1 cellular context compared by ENCODE assay signal in genomic region chr3:23915537-23916108, GRCh38.
TF ChIP-seq lines count a peak whose summit lies in the region.

No MANE protein-coding gene starts in this region.

TF ChIP-seq in HepG2, 621 proteins besides CTCF, POLR2A, EP300 and RAD21 (continues in another document):
- TF ChIP-seq PCBP1 (IDR thresholded peaks at IDR 0.05; ENCODE audit: borderline replicate concordance, low read depth, low read length), result no peak
- no peak for TF ChIP-seq HNRNPK (IDR thresholded peaks at IDR 0.05; ENCODE audit: low read depth, low read length, poor library complexity, severe bottlenecking)
- TF ChIP-seq ZSCAN21 (CRISPR knock-in tag; IDR thresholded peaks at IDR 0.05; ENCODE audit: borderline replicate concordance), result no peak
- TF ChIP-seq ARID2 (CRISPR knock-in tag; IDR thresholded peaks at IDR 0.05; ENCODE audit: borderline replicate concordance), result no peak
- TF ChIP-seq TEAD3 (CRISPR knock-in tag; optimal IDR thresholded peaks at IDR 0.05; ENCODE audit: borderline replicate concordance), result no peak
- TF ChIP-seq ATF2 (CRISPR knock-in tag; IDR thresholded peaks at IDR 0.05), result no peak
- no peak for TF ChIP-seq DMTF1 (CRISPR knock-in tag; IDR thresholded peaks at IDR 0.05)
- no peak for TF ChIP-seq ZSCAN31 (CRISPR knock-in tag; IDR thresholded peaks at IDR 0.05; ENCODE audit: low read depth)
- no peak for TF ChIP-seq RCOR2 (CRISPR knock-in tag; IDR thresholded peaks at IDR 0.05)
- no peak for TF ChIP-seq KAT2B (IDR thresholded peaks at IDR 0.05; ENCODE audit: borderline replicate concordance, low read depth, low read length)
- no peak for TF ChIP-seq ZSCAN9 (CRISPR knock-in tag; IDR thresholded peaks at IDR 0.05; ENCODE audit: borderline replicate concordance)
- no peak for TF ChIP-seq ZNF333 (CRISPR knock-in tag; IDR thresholded peaks at IDR 0.05; ENCODE audit: borderline replicate concordance)
- peak; percentile 95 for TF ChIP-seq ZBTB21 (CRISPR knock-in tag; IDR thresholded peaks at IDR 0.05)
- no peak for TF ChIP-seq ZFP36L1 (CRISPR knock-in tag; IDR thresholded peaks at IDR 0.05)
- peak; percentile 87 for TF ChIP-seq HOXA3 (CRISPR knock-in tag; IDR thresholded peaks at IDR 0.05)
- no peak for TF ChIP-seq MAZ (IDR thresholded peaks at IDR 0.05; ENCODE audit: borderline replicate concordance, low read depth, low read length)
- TF ChIP-seq MAZ (CRISPR knock-in tag; IDR thresholded peaks at IDR 0.05; ENCODE audit: low read depth), result no peak
- TF ChIP-seq ZNF564 (CRISPR knock-in tag; IDR thresholded peaks at IDR 0.05), result no peak
- TF ChIP-seq FOSL2 (CRISPR knock-in tag; IDR thresholded peaks at IDR 0.05), result no peak
- TF ChIP-seq ZNF264 (CRISPR knock-in tag; IDR thresholded peaks at IDR 0.05), result no peak
- no peak for TF ChIP-seq ZFP90 (CRISPR knock-in tag; IDR thresholded peaks at IDR 0.05; ENCODE audit: borderline replicate concordance)
- TF ChIP-seq MNT (IDR thresholded peaks at IDR 0.05), result no peak
- no peak for TF ChIP-seq ZNF451 (CRISPR knock-in tag; IDR thresholded peaks at IDR 0.05)
- TF ChIP-seq BATF2 (CRISPR knock-in tag; IDR thresholded peaks at IDR 0.05), result no peak
- no peak for TF ChIP-seq RXRB (CRISPR knock-in tag; IDR thresholded peaks at IDR 0.05; ENCODE audit: borderline replicate concordance)
- TF ChIP-seq ZNF556 (CRISPR knock-in tag; IDR thresholded peaks at IDR 0.05; ENCODE audit: borderline replicate concordance), result no peak
- no peak for TF ChIP-seq ETV6 (CRISPR knock-in tag; conservative IDR thresholded peaks at IDR 0.05)
- no peak for TF ChIP-seq PCBP2 (optimal IDR thresholded peaks at IDR 0.05; ENCODE audit: low read depth, low read length, poor library complexity, severe bottlenecking)
- TF ChIP-seq MTF1 (CRISPR knock-in tag; IDR thresholded peaks at IDR 0.05), result no peak
- TF ChIP-seq ZNF792 (CRISPR knock-in tag; IDR thresholded peaks at IDR 0.05), result no peak
- TF ChIP-seq ZNF460 (CRISPR knock-in tag; IDR thresholded peaks at IDR 0.05; ENCODE audit: borderline replicate concordance), result no peak
- 0 out of 2 replicates have a peak, but pooled peaks have one; percentile 17 for TF ChIP-seq ATF7 (IDR thresholded peaks at IDR 0.05)
- TF ChIP-seq ATF7 (CRISPR knock-in tag; IDR thresholded peaks at IDR 0.05), result no peak
- no peak for TF ChIP-seq IRF2 (CRISPR knock-in tag; IDR thresholded peaks at IDR 0.05)
- TF ChIP-seq ZNF546 (CRISPR knock-in tag; conservative IDR thresholded peaks at IDR 0.05), result no peak
- no peak for TF ChIP-seq GABPA (IDR thresholded peaks at IDR 0.05; ENCODE audit: low read depth, low read length)
- TF ChIP-seq GABPA (CRISPR knock-in tag; IDR thresholded peaks at IDR 0.05; ENCODE audit: low read depth), result peak; percentile 67; the same call in 1 of the 2 replicates
- no peak for TF ChIP-seq ZNF740 (CRISPR knock-in tag; IDR thresholded peaks at IDR 0.05)
- no peak for TF ChIP-seq KLF12 (CRISPR knock-in tag; IDR thresholded peaks at IDR 0.05; ENCODE audit: borderline replicate concordance)
- TF ChIP-seq GPBP1L1 (CRISPR knock-in tag; IDR thresholded peaks at IDR 0.05), result no peak
- no peak for TF ChIP-seq ZBTB34 (CRISPR knock-in tag; IDR thresholded peaks at IDR 0.05)
- TF ChIP-seq ZHX2 (IDR thresholded peaks at IDR 0.05; ENCODE audit: low read depth), result peak; percentile 69; the same call in 1 of the 2 replicates
- TF ChIP-seq ZHX2 (CRISPR knock-in tag; IDR thresholded peaks at IDR 0.05; ENCODE audit: borderline replicate concordance), result no peak
- TF ChIP-seq BCLAF1 (IDR thresholded peaks at IDR 0.05), result no peak
- TF ChIP-seq CHD2 (IDR thresholded peaks at IDR 0.05; ENCODE audit: low read depth, low read length), result no peak
- TF ChIP-seq HDAC1 (CRISPR knock-in tag; IDR thresholded peaks at IDR 0.05), result no peak
- no peak for TF ChIP-seq DRAP1 (CRISPR knock-in tag; IDR thresholded peaks at IDR 0.05)
- no peak for TF ChIP-seq ETV5 (CRISPR knock-in tag; IDR thresholded peaks at IDR 0.05; ENCODE audit: borderline replicate concordance)
- TF ChIP-seq ZBTB8A (CRISPR knock-in tag; IDR thresholded peaks at IDR 0.05; ENCODE audit: borderline replicate concordance, low read depth), result no peak
- TF ChIP-seq GABPB1 (CRISPR knock-in tag; IDR thresholded peaks at IDR 0.05), result peak; percentile 43; the same call in 1 of the 2 replicates
